1 cellular context compared by ENCODE assay signal in the genomic region with DNA sequence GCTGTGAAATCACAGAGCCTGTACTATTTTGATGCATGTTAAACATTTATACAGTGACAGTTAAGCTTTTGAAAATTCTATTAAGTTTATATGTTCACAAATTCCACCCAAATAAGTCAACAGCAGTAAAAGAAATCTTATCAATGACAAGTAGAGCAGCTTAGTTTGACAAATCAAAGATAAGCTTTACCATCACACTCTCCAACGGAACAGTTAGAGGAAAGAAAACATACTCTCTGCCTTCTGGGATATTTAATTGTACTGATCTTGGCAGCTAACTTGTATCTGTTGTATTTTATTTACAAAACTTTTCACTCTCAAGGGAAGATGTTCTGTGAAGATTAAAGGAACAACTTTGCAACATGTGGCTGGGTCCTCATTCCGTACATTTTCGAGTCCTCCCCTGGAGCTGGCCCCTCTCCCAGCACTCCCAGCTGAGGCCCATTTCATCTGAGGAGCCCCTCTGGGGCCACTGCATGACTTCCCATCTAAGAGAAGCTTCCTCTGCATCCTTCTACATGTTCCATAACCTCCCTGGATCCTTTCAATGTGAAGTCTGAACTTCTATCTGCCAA.
TF ChIP-seq lines count a peak whose summit lies in the region.

No MANE protein-coding gene starts in this region.

TF ChIP-seq in IMR-90, 13 proteins besides CTCF, POLR2A, EP300 and RAD21 (continued from another document):
- TF ChIP-seq MAZ (IDR thresholded peaks at IDR 0.05; ENCODE audit: borderline replicate concordance, low read depth, low read length): no peak
- no peak for TF ChIP-seq MAFK (IDR thresholded peaks at IDR 0.05; ENCODE audit: low read depth, low read length)
- no peak for TF ChIP-seq RCOR1 (IDR thresholded peaks at IDR 0.05; ENCODE audit: insufficient replicate concordance, low read length)
- TF ChIP-seq ELK1 (IDR thresholded peaks at IDR 0.05; ENCODE audit: borderline replicate concordance, low read depth, low read length): no peak
